In the genomic region with DNA sequence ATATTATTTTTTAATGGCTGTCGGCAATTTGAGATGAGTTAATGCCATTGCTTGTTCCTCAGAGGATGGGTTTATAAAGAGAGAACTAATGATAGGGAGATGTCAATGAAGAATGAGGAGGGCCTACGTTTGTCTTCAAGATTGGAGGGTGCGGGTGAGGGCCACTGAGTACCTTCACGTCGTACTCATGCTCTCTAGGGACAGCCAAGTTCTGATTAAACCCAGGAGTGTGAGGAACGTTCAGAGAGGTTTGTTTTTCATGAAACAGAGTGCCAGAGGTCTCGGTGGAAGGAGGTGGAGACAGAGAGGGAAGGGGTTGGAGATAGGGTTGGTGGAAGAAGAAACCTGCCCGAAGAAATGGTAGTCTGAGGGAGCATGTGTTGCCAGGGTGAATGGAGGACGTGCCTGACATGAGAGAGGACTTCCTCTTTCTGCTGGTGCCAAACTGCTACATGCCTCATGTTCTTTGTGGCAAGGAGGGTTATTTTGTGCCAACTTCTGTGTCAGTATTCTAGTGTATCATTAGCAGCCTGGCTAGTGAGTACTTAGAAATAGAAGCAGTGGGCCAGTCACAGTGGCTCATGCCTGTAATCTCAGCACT, we compare ENCODE assay signal across 15 cellular contexts. TPM values are rescaled to one million over a fixed set of nuclear protein-coding genes. Genes with fewer than 3 reads are reported as not detected.
DNase-seq lines count a peak whose midpoint lies in the region; ATAC-seq and TF ChIP-seq lines count a peak whose summit lies in the region.
"Had no signal": no experiment of that assay in that cellular context is flagged by ENCODE, and none has a peak within 500 bp of the region (broad histone marks: within the 10 kb centered on the region; RNA-seq: fewer than 3 reads in every experiment).

No MANE protein-coding gene starts in this region.

- H3K4me1 ChIP-seq in psoas muscle = no peaks in the 10 kb centered on the region

- peaks cover 0 to 19% of the 10 kb centered on the region in 2 donors for H3K36me3 ChIP-seq in psoas muscle (ENCODE audit: insufficient read depth in 1 of 2, low read depth in 1 of 2)

- H3K4me1 Mint-ChIP-seq in activated naive CD8-positive, alpha-beta T cell treated with anti-CD3 and anti-CD28 coated beads for 36 hours = no peaks in the 10 kb centered on the region
- H3K4me1 Mint-ChIP-seq: activated naive CD4-positive, alpha-beta T cell treated with anti-CD3 and anti-CD28 coated beads, Interleukin-2, amount 10 ng/mL, durations not matched to agents 7 days and 5 days had no signal

- no peaks in the 10 kb centered on the region for H3K27me3 Mint-ChIP-seq in activated naive CD8-positive, alpha-beta T cell treated with anti-CD3 and anti-CD28 coated beads for 36 hours
- H3K27me3 Mint-ChIP-seq: activated naive CD4-positive, alpha-beta T cell treated with anti-CD3 and anti-CD28 coated beads, Interleukin-2, amount 10 ng/mL, durations not matched to agents 7 days and 5 days had no signal

- 66 to 73% (median 67%) methylated on average over 9 of the region's 9 CpGs for WGBS in psoas muscle, 3 donors

- no peaks in the 10 kb centered on the region for H3K27me3 ChIP-seq in psoas muscle (ENCODE audit: insufficient read depth in 3 of 3, low read length in 2 of 3)

- no peaks in the 10 kb centered on the region for H3K9me3 Mint-ChIP-seq in activated naive CD8-positive, alpha-beta T cell treated with anti-CD3 and anti-CD28 coated beads for 36 hours
- H3K9me3 Mint-ChIP-seq: activated naive CD4-positive, alpha-beta T cell treated with anti-CD3 and anti-CD28 coated beads, Interleukin-2, amount 10 ng/mL, durations not matched to agents 7 days and 5 days; natural killer cell had no signal

- TF ChIP-seq CTCF in psoas muscle (IDR thresholded peaks at IDR 0.05) = no peak

- no peak overlapping the region for H3K4me3 Mint-ChIP-seq in activated naive CD8-positive, alpha-beta T cell treated with anti-CD3 and anti-CD28 coated beads for 36 hours
- H3K4me3 Mint-ChIP-seq: activated naive CD4-positive, alpha-beta T cell treated with anti-CD3 and anti-CD28 coated beads, Interleukin-2, amount 10 ng/mL, durations not matched to agents 7 days and 5 days; natural killer cell had no signal

- H3K9me3 ChIP-seq in psoas muscle = no peaks in the 10 kb centered on the region

- H3K27ac Mint-ChIP-seq in activated naive CD8-positive, alpha-beta T cell treated with anti-CD3 and anti-CD28 coated beads for 36 hours = peak overlapping the region; percentile 64
- H3K27ac Mint-ChIP-seq: activated naive CD4-positive, alpha-beta T cell treated with anti-CD3 and anti-CD28 coated beads, Interleukin-2, amount 10 ng/mL, durations not matched to agents 7 days and 5 days had no signal

- peaks cover 2% of the 10 kb centered on the region for H3K36me3 Mint-ChIP-seq in activated naive CD8-positive, alpha-beta T cell treated with anti-CD3 and anti-CD28 coated beads for 36 hours
- H3K36me3 Mint-ChIP-seq: natural killer cell had no signal

- peak overlapping the region; percentile 23 for H3K27ac ChIP-seq in psoas muscle

- ATAC-seq in GM18498 (IDR thresholded peaks at IDR 0.05; ENCODE audit: unreplicated experiment) (peak; percentile 35), psoas muscle (peak in 3 of 4 donors; percentile 28 to 65 (median 43)), GM19395 (IDR thresholded peaks at IDR 0.05; ENCODE audit: unreplicated experiment) (no peak), GM18861 (IDR thresholded peaks at IDR 0.05; ENCODE audit: unreplicated experiment) (no peak)
- ATAC-seq: HCT116, left colon, natural killer cell, Right ventricle myocardium inferior had no signal

- intact Hi-C loops in psoas muscle (cut with DNase I) = no loop called here

- no peak overlapping the region for H3K4me3 ChIP-seq in psoas muscle

- peak; percentile 75 to 83 for DNase-seq in Kasumi-1 (lab: John Stamatoyannopoulos, UW)
- DNase-seq in activated naive CD8-positive, alpha-beta T cell treated with anti-CD3 and anti-CD28 coated beads for 36 hours = no peak
- no peak for DNase-seq in psoas muscle
- DNase-seq in HCEC 1CT = no peak
- DNase-seq: activated naive CD4-positive, alpha-beta T cell treated with anti-CD3 and anti-CD28 coated beads, Interleukin-2, amount 10 ng/mL, durations not matched to agents 7 days and 5 days; left colon; natural killer cell; NCI-H1436; NCI-H524; T1000 had no signal

RNA-seq across cellular contexts. Expression of gene DHTKD1, which starts 8.9 kb away (rescaled TPM):
- 10 to 100 TPM; 10.4 TPM for total RNA-seq in activated naive CD8-positive, alpha-beta T cell treated with anti-CD3 and anti-CD28 coated beads for 36 hours
- 10 to 100 TPM; 14.1 to 31.7 (median 20.0) TPM for total RNA-seq in psoas muscle
- 10 to 100 TPM in 1 of 3 donors, 1 to 10 TPM in 2; 5.8 to 10.4 (median 6.1) TPM for polyA plus RNA-seq in psoas muscle

RNA-seq across cellular contexts. Expression of gene UPF2, which starts 35.1 kb away (rescaled TPM):
- 10 to 100 TPM; 35.8 to 38.2 TPM for total RNA-seq in activated naive CD8-positive, alpha-beta T cell treated with anti-CD3 and anti-CD28 coated beads for 36 hours
- 10 to 100 TPM; 18.9 to 35.1 (median 24.5) TPM for total RNA-seq in psoas muscle
- polyA plus RNA-seq in psoas muscle = 10 to 100 TPM; 12.7 to 31.1 (median 20.1) TPM

RNA-seq across cellular contexts. Expression of gene SEC61A2, which starts 51.8 kb away (rescaled TPM):
- 10 to 100 TPM in 1 of 2 experiments, 1 to 10 TPM in 1; 9.7 to 10.1 TPM for total RNA-seq in activated naive CD8-positive, alpha-beta T cell treated with anti-CD3 and anti-CD28 coated beads for 36 hours
- total RNA-seq in psoas muscle = 1 to 10 TPM; 6.9 to 9.8 (median 8.5) TPM
- 10 to 100 TPM in 1 of 3 donors, 1 to 10 TPM in 2; 5.9 to 16.0 (median 7.7) TPM for polyA plus RNA-seq in psoas muscle

Comparison
In these comparisons a context has a peak if more than half of its experiments do, and no peak if none do; other contexts are left out.
1. ATAC-seq: peak in GM18498 (single experiment) and psoas muscle (3 of 4); none in GM19395 (single experiment) and GM18861 (single experiment).
2. DNase-seq: peak in Kasumi-1 (2 of 2); none in activated naive CD8-positive, alpha-beta T cell treated with anti-CD3 and anti-CD28 coated beads for 36 hours (single experiment), psoas muscle (0 of 2) and HCEC 1CT (single experiment).